ENCODE assay signal across 15 cellular contexts in genomic region chr10:450463-450862, GRCh38.
DNase-seq lines count a peak whose midpoint lies in the region; ATAC-seq, FAIRE-seq and TF ChIP-seq lines count a peak whose summit lies in the region.
"Had no signal": no experiment of that assay in that cellular context is flagged by ENCODE, and none has a peak within 500 bp of the region (broad histone marks: within the 10 kb centered on the region; RNA-seq: fewer than 3 reads in every experiment).

No MANE protein-coding gene starts in this region.

- H3K9me3 Mint-ChIP-seq in activated T-cell treated with anti-CD3 and anti-CD28 coated beads, Interleukin-2, amount 50 U/mL, for 72 hours, result no peaks in the 10 kb centered on the region
- peaks cover 0 to 6% of the 10 kb centered on the region in 2 donors for H3K9me3 Mint-ChIP-seq in stimulated activated naive CD8-positive, alpha-beta T cell treated with anti-CD3 and anti-CD28 coated beads, Interleukin-15, amount 100 ng/mL, for 72 hours
- H3K9me3 Mint-ChIP-seq in endodermal cell, result no peaks in the 10 kb centered on the region
- H3K9me3 Mint-ChIP-seq: type B pancreatic cell had no signal

- H3K79me1 ChIP-seq in H1 (ENCODE audit: low read depth, low read length) (no peaks in the 10 kb centered on the region; the same call in 1 of the 2 replicates), mesenchymal stem cell (replicated peaks; ENCODE audit: low read length, poor library complexity, severe bottlenecking) (peaks cover 15% of the 10 kb centered on the region)

- no peak overlapping the region for H2AFZ ChIP-seq in Loucy (ENCODE audit: low read length)
- no peak overlapping the region for H2AFZ ChIP-seq in H1 (ENCODE audit: low read length)
- H2AFZ ChIP-seq in mesenchymal stem cell (ENCODE audit: low read depth, low read length), result no peak overlapping the region

- H2BK5ac ChIP-seq in H1 (ENCODE audit: low read depth, low read length), result no peak overlapping the region
- no peak overlapping the region for H2BK5ac ChIP-seq in mesenchymal stem cell (ENCODE audit: low read depth, low read length, poor library complexity, severe bottlenecking)

- H3K4me2 ChIP-seq in Loucy (ENCODE audit: low read depth, low read length, poor library complexity, severe bottlenecking) (peak overlapping the region; percentile 58), H1 (ENCODE audit: insufficient read depth in 1 of 2, low read depth in 2 of 2, low read length in 2 of 2) (no peak overlapping the region), mesenchymal stem cell (ENCODE audit: low read length, poor library complexity, severe bottlenecking) (no peak overlapping the region)

- H4K91ac ChIP-seq in H1 (replicated peaks; ENCODE audit: insufficient read length, low read length), result no peak overlapping the region
- H4K91ac ChIP-seq in mesenchymal stem cell (ENCODE audit: low read length), result no peak overlapping the region

- no peaks in the 10 kb centered on the region for H3K79me2 ChIP-seq in Loucy (ENCODE audit: insufficient read depth, low read length)
- no peaks in the 10 kb centered on the region for H3K79me2 ChIP-seq in H1 (ENCODE audit: control insufficient read depth in 1 of 2, insufficient read depth in 2 of 2, low read length in 2 of 2)

- H2BK12ac ChIP-seq in H1 (ENCODE audit: low read depth, low read length), result 0 out of 2 replicates have a peak overlapping the region, but pooled peaks have one; percentile 9
- no peak overlapping the region for H2BK12ac ChIP-seq in mesenchymal stem cell (ENCODE audit: low read length in 2 of 2)

- peaks cover 21% of the 10 kb centered on the region for H3F3A ChIP-seq in Loucy (ENCODE audit: low read depth)

- TF ChIP-seq CTCF in Loucy (conservative IDR thresholded peaks at IDR 0.05; ENCODE audit: low read length), result no peak
- TF ChIP-seq CTCF in H1 (IDR thresholded peaks at IDR 0.05; ENCODE audit: control extremely low read depth in 1 of 3, insufficient read depth in 1 of 3, low read depth in 1 of 3, low read length in 3 of 3), result no peak
- TF ChIP-seq CTCF in endodermal cell (conservative IDR thresholded peaks at IDR 0.05), result no peak

- H3K23me2 ChIP-seq in H1 (ENCODE audit: low read depth, low read length), result no peaks in the 10 kb centered on the region

- DNase-seq in activated T-cell treated with anti-CD3 and anti-CD28 coated beads, Interleukin-2, amount 50 U/mL, for 72 hours, result no peak
- DNase-seq in activated T-cell treated with anti-CD3 and anti-CD28 coated beads for 4 hours (no peak), H1 (ENCODE audit: low read depth in 1 of 2, low spot score in 2 of 2) (no peak), endodermal cell (no peak), mesenchymal stem cell (no peak), UCSD-AML1 (lab: John Stamatoyannopoulos, UW; ENCODE audit: unreplicated experiment) (no peak)
- DNase-seq in stimulated activated naive CD8-positive, alpha-beta T cell treated with anti-CD3 and anti-CD28 coated beads, Interleukin-15, amount 100 ng/mL, for 72 hours, result no peak
- DNase-seq: ACHN, hippocampal formation, NCI-H2081 treated with DMSO at 0.1 percent for 48 hours had no signal

- peaks cover 32% of the 10 kb centered on the region for H3K4me1 Mint-ChIP-seq in activated T-cell treated with anti-CD3 and anti-CD28 coated beads, Interleukin-2, amount 50 U/mL, for 72 hours (ENCODE audit: low read depth)
- peaks cover 49% of the 10 kb centered on the region for H3K4me1 Mint-ChIP-seq in stimulated activated naive CD8-positive, alpha-beta T cell treated with anti-CD3 and anti-CD28 coated beads, Interleukin-15, amount 100 ng/mL, for 72 hours
- peaks cover 22% of the 10 kb centered on the region for H3K4me1 Mint-ChIP-seq in endodermal cell

- H3K27ac ChIP-seq in H1 (ENCODE audit: low read depth, low read length) (no peak overlapping the region), endodermal cell (ENCODE audit: low read depth, low read length) (no peak overlapping the region), mesenchymal stem cell (ENCODE audit: low read length, poor library complexity, severe bottlenecking) (no peak overlapping the region)
- H3K27ac ChIP-seq: HL-60 had no signal

- H2BK120ac ChIP-seq in H1 (replicated peaks; ENCODE audit: low read depth, low read length) (no peak overlapping the region), mesenchymal stem cell (ENCODE audit: low read depth, low read length) (no peak overlapping the region)

- H2BK15ac ChIP-seq in H1 (ENCODE audit: low read length), result no peak overlapping the region
- H2BK15ac ChIP-seq in mesenchymal stem cell (ENCODE audit: low read depth, poor library complexity, severe bottlenecking), result no peak overlapping the region

- H4K8ac ChIP-seq in H1 (ENCODE audit: extremely low read depth, insufficient read depth, low read length) (no peak overlapping the region), mesenchymal stem cell (ENCODE audit: low read length) (no peak overlapping the region)

- no peak overlapping the region for H3K18ac ChIP-seq in H1 (ENCODE audit: extremely low read depth, low read length)
- no peak overlapping the region for H3K18ac ChIP-seq in mesenchymal stem cell (ENCODE audit: low read depth in 1 of 2, low read length in 2 of 2)

- no peak for ATAC-seq in activated T-cell treated with anti-CD3 and anti-CD28 coated beads, Interleukin-2, amount 50 U/mL, for 72 hours (replicated peaks in 1 of 2)
- ATAC-seq in stimulated activated naive CD8-positive, alpha-beta T cell treated with anti-CD3 and anti-CD28 coated beads, Interleukin-15, amount 100 ng/mL, for 72 hours, result no peak

- no peak overlapping the region for H3K4ac ChIP-seq in H1 (replicated peaks; ENCODE audit: insufficient read length, low read depth, low read length)
- H3K4ac ChIP-seq in mesenchymal stem cell (ENCODE audit: low read depth in 1 of 2, low read length in 2 of 2), result no peak overlapping the region

- H4K20me1 ChIP-seq in Loucy (ENCODE audit: insufficient read depth, low read length, poor library complexity, severe bottlenecking) (no peaks in the 10 kb centered on the region), H1 (replicated peaks in 1 of 2; ENCODE audit: control insufficient read depth in 1 of 2, insufficient read depth in 2 of 2, low read length in 2 of 2) (no peaks in the 10 kb centered on the region)

- TF ChIP-seq POLR2A in H1 (IDR thresholded peaks at IDR 0.05; ENCODE audit: control extremely low read depth in 1 of 2, low read depth in 2 of 2, low read length in 2 of 2), result no peak

- no peaks in the 10 kb centered on the region for H3K27me3 Mint-ChIP-seq in activated T-cell treated with anti-CD3 and anti-CD28 coated beads, Interleukin-2, amount 50 U/mL, for 72 hours (ENCODE audit: low read depth)
- peaks cover 24% of the 10 kb centered on the region for H3K27me3 Mint-ChIP-seq in stimulated activated naive CD8-positive, alpha-beta T cell treated with anti-CD3 and anti-CD28 coated beads, Interleukin-15, amount 100 ng/mL, for 72 hours
- no peaks in the 10 kb centered on the region for H3K27me3 Mint-ChIP-seq in endodermal cell (ENCODE audit: insufficient read depth)
- H3K27me3 Mint-ChIP-seq: type B pancreatic cell had no signal

- H3K9ac ChIP-seq in Loucy (ENCODE audit: low read depth, low read length, poor library complexity, severe bottlenecking) (no peak overlapping the region), H1 (replicated peaks in 1 of 4; ENCODE audit: extremely low read depth in 1 of 4, low read depth in 3 of 4, low read length in 3 of 4) (no peak overlapping the region), endodermal cell (ENCODE audit: extremely low read depth, low read length, poor library complexity, severe bottlenecking) (no peak overlapping the region), mesenchymal stem cell (ENCODE audit: low read length) (no peak overlapping the region)

- no peak overlapping the region for H2AK5ac ChIP-seq in H1 (ENCODE audit: low read depth, low read length)
- no peak overlapping the region for H2AK5ac ChIP-seq in mesenchymal stem cell (ENCODE audit: low read length, severe bottlenecking)

- CTCF ChIA-PET in H1 (lab: Charles Lee; ENCODE audit: partially characterized antibody), result interaction anchor here (1.4 kb wide), 1 partner anchor 35 kb away, joined by 4 read pairs; no protein-coding TSS in a partner anchor

- no peak overlapping the region for H3K23ac ChIP-seq in H1 (ENCODE audit: insufficient read length)
- H3K23ac ChIP-seq in mesenchymal stem cell (ENCODE audit: low read length in 2 of 2), result no peak overlapping the region

- FAIRE-seq in H1 (lab: Jason Lieb, UNC), result no peak

- POLR2A ChIA-PET in H1 (lab: Charles Lee; ENCODE audit: partially characterized antibody), result no interaction called here

- H3K4me3 ChIP-seq in Loucy (ENCODE audit: low read length, poor library complexity, severe bottlenecking) (peak overlapping the region; percentile 22), H1 (ENCODE audit: extremely low read depth in 1 of 4, insufficient read depth in 2 of 4, low read depth in 3 of 4, low read length in 4 of 4) (no peak overlapping the region), endodermal cell (ENCODE audit: low read length) (no peak overlapping the region), mesenchymal stem cell (ENCODE audit: insufficient read depth in 1 of 2, low read depth in 1 of 2, low read length in 2 of 2) (no peak overlapping the region)
- H3K4me3 ChIP-seq: esophagus muscularis mucosa, lung had no signal

- peak overlapping the region; percentile 65 to 72 for H3K4me3 Mint-ChIP-seq in activated T-cell treated with anti-CD3 and anti-CD28 coated beads, Interleukin-2, amount 50 U/mL, for 72 hours
- peak overlapping the region; percentile 53 to 68 for H3K4me3 Mint-ChIP-seq in stimulated activated naive CD8-positive, alpha-beta T cell treated with anti-CD3 and anti-CD28 coated beads, Interleukin-15, amount 100 ng/mL, for 72 hours
- no peak overlapping the region for H3K4me3 Mint-ChIP-seq in endodermal cell
- H3K4me3 Mint-ChIP-seq: type B pancreatic cell had no signal

- H3K56ac ChIP-seq in H1 (replicated peaks; ENCODE audit: insufficient read length, low read depth, low read length), result no peak overlapping the region

- H3K27ac Mint-ChIP-seq in activated T-cell treated with anti-CD3 and anti-CD28 coated beads, Interleukin-2, amount 50 U/mL, for 72 hours, result no peak overlapping the region
- H3K27ac Mint-ChIP-seq in stimulated activated naive CD8-positive, alpha-beta T cell treated with anti-CD3 and anti-CD28 coated beads, Interleukin-15, amount 100 ng/mL, for 72 hours, result no peak overlapping the region
- H3K27ac Mint-ChIP-seq in endodermal cell, result no peak overlapping the region
- H3K27ac Mint-ChIP-seq: type B pancreatic cell had no signal

- peaks cover 39% of the 10 kb centered on the region for H3K27me3 ChIP-seq in Loucy (ENCODE audit: insufficient read depth, low read length, poor library complexity, severe bottlenecking)
- no peaks in the 10 kb centered on the region for H3K27me3 ChIP-seq in H1 (replicated peaks in 1 of 4; ENCODE audit: control insufficient read depth in 3 of 4, extremely low read depth in 1 of 4, insufficient read depth in 3 of 4, low read length in 3 of 4)
- no peaks in the 10 kb centered on the region for H3K27me3 ChIP-seq in endodermal cell (ENCODE audit: control insufficient read depth, insufficient read depth, low read length, poor library complexity, severe bottlenecking)
- no peaks in the 10 kb centered on the region for H3K27me3 ChIP-seq in mesenchymal stem cell (ENCODE audit: control insufficient read depth in 1 of 2, insufficient read depth in 1 of 2, low read length in 2 of 2)
- H3K27me3 ChIP-seq: esophagus muscularis mucosa had no signal

- no peaks in the 10 kb centered on the region for H3K9me3 ChIP-seq in Loucy (ENCODE audit: insufficient read depth, low read depth, low read length)
- H3K9me3 ChIP-seq in H1 (ENCODE audit: insufficient read depth in 2 of 2, low read depth in 1 of 2, low read length in 1 of 2), result no peaks in the 10 kb centered on the region
- no peaks in the 10 kb centered on the region for H3K9me3 ChIP-seq in endodermal cell (ENCODE audit: control insufficient read depth, low read length)
- H3K9me3 ChIP-seq in mesenchymal stem cell (ENCODE audit: control insufficient read depth, low read length), result no peaks in the 10 kb centered on the region
- H3K9me3 ChIP-seq: esophagus muscularis mucosa had no signal

- no peak for TF ChIP-seq RAD21 in H1 (IDR thresholded peaks at IDR 0.05 in 1 of 2, conservative IDR thresholded peaks at IDR 0.05 in 1 of 2; ENCODE audit: low read depth in 2 of 2, low read length in 2 of 2)

- no peaks in the 10 kb centered on the region for H3K36me3 ChIP-seq in Loucy (ENCODE audit: insufficient read depth, low read length)
- H3K36me3 ChIP-seq in H1 (ENCODE audit: control insufficient read depth in 2 of 4, insufficient read depth in 4 of 4, low read length in 3 of 4), result no peaks in the 10 kb centered on the region
- H3K36me3 ChIP-seq in endodermal cell (ENCODE audit: control insufficient read depth, insufficient read depth, low read length), result peaks cover 4% of the 10 kb centered on the region
- H3K36me3 ChIP-seq in mesenchymal stem cell (ENCODE audit: control insufficient read depth in 1 of 2, insufficient read depth in 2 of 2, low read depth in 1 of 2, low read length in 2 of 2), result no peaks in the 10 kb centered on the region
- H3K36me3 ChIP-seq: esophagus muscularis mucosa had no signal

- H2BK20ac ChIP-seq in H1 (ENCODE audit: low read length), result no peak overlapping the region

- no peaks in the 10 kb centered on the region for H3K9me2 ChIP-seq in Loucy (replicated peaks; ENCODE audit: low read depth, low read length)

- H3K14ac ChIP-seq in H1 (ENCODE audit: insufficient read length), result no peak overlapping the region
- no peak overlapping the region for H3K14ac ChIP-seq in mesenchymal stem cell (ENCODE audit: low read length in 2 of 2)

- H3K4me1 ChIP-seq in Loucy (ENCODE audit: insufficient read depth, low read length, poor library complexity, severe bottlenecking) (peaks cover 19% of the 10 kb centered on the region), H1 (replicated peaks in 1 of 4; ENCODE audit: control insufficient read depth in 3 of 4, insufficient read depth in 4 of 4, low read length in 3 of 4) (no peaks in the 10 kb centered on the region; a peak in 1 of 7 replicates), endodermal cell (ENCODE audit: control insufficient read depth, insufficient read depth, low read length) (peaks cover 3% of the 10 kb centered on the region), mesenchymal stem cell (ENCODE audit: control insufficient read depth, insufficient read depth, low read depth, low read length) (peaks cover 16% of the 10 kb centered on the region)

- no peak overlapping the region for H4K5ac ChIP-seq in H1 (ENCODE audit: insufficient read length, low read depth, low read length)

- H3K36me3 Mint-ChIP-seq in activated T-cell treated with anti-CD3 and anti-CD28 coated beads, Interleukin-2, amount 50 U/mL, for 72 hours (ENCODE audit: insufficient read depth in 2 of 2), result no peaks in the 10 kb centered on the region
- peaks cover 6% of the 10 kb centered on the region for H3K36me3 Mint-ChIP-seq in endodermal cell (ENCODE audit: low read depth)

- no peak for TF ChIP-seq EP300 in H1 (IDR thresholded peaks at IDR 0.05; ENCODE audit: borderline replicate concordance in 1 of 2, low read depth in 2 of 2, low read length in 2 of 2)

- WGBS in H1 (ENCODE audit: extremely low coverage in 1 of 2, insufficient coverage in 1 of 2, insufficient read length in 1 of 2, insufficient replicate concordance in 2 of 2, low coverage in 1 of 2, low lambda C conversion rate in 2 of 2, missing lambda C conversion rate in 1 of 2), 2 experiments, result 80% methylated on average over 3 of the region's 3 CpGs; no CpG with 5 or more reads in 1 of the 2 experiments
- WGBS in endodermal cell (ENCODE audit: insufficient coverage in 1 of 2, insufficient read length in 1 of 2), 2 experiments, result 85 to 86% methylated on average over 1 to 3 of the region's 3 CpGs
- 73% methylated on average over 2 of the region's 3 CpGs for WGBS in mesenchymal stem cell
